In genomic region chr12:111424189-111424792, GRCh38 we compare ENCODE assay signal across 12 cellular contexts. TPM values are rescaled to one million over a fixed set of nuclear protein-coding genes. Genes with fewer than 3 reads are reported as not detected.
A peak's percentile ranks its signal among the peaks of the same experiment; 100 is the strongest.
DNase-seq lines count a peak whose midpoint lies in the region; ATAC-seq and TF ChIP-seq lines count a peak whose summit lies in the region.
"Had no signal": no experiment of that assay in that cellular context is flagged by ENCODE, and none has a peak within 500 bp of the region (broad histone marks: within the 10 kb centered on the region; RNA-seq: fewer than 3 reads in every experiment).

No MANE protein-coding gene starts in this region.

- H3K27ac Mint-ChIP-seq in activated CD4-positive, alpha-beta memory T cell treated with anti-CD3 and anti-CD28 coated beads for 36 hours = peak overlapping the region; percentile 82
- no peak overlapping the region for H3K27ac Mint-ChIP-seq in activated CD4-positive, alpha-beta memory T cell treated with anti-CD3 and anti-CD28 coated beads, Interleukin-2, amount 10 ng/mL, durations not matched to agents 7 days and 5 days
- H3K27ac Mint-ChIP-seq in endothelial cell (ENCODE audit: unreplicated experiment) = peak overlapping the region; percentile 67

- H3K9me3 Mint-ChIP-seq in activated CD4-positive, alpha-beta memory T cell treated with anti-CD3 and anti-CD28 coated beads for 36 hours = no peaks in the 10 kb centered on the region
- H3K9me3 Mint-ChIP-seq in activated CD4-positive, alpha-beta memory T cell treated with anti-CD3 and anti-CD28 coated beads, Interleukin-2, amount 10 ng/mL, durations not matched to agents 7 days and 5 days = no peaks in the 10 kb centered on the region
- H3K9me3 Mint-ChIP-seq in endothelial cell (ENCODE audit: unreplicated experiment) = no peaks in the 10 kb centered on the region

- H3K36me3 ChIP-seq in neutrophil = peaks cover 26% of the 10 kb centered on the region

- H3K4me3 Mint-ChIP-seq in activated CD4-positive, alpha-beta memory T cell treated with anti-CD3 and anti-CD28 coated beads for 36 hours = no peak overlapping the region
- H3K4me3 Mint-ChIP-seq in activated CD4-positive, alpha-beta memory T cell treated with anti-CD3 and anti-CD28 coated beads, Interleukin-2, amount 10 ng/mL, durations not matched to agents 7 days and 5 days = no peak overlapping the region
- no peak overlapping the region for H3K4me3 Mint-ChIP-seq in endothelial cell (ENCODE audit: unreplicated experiment)

- H3K36me3 Mint-ChIP-seq in activated CD4-positive, alpha-beta memory T cell treated with anti-CD3 and anti-CD28 coated beads for 36 hours = peaks cover 19% of the 10 kb centered on the region
- peaks cover 18% of the 10 kb centered on the region for H3K36me3 Mint-ChIP-seq in activated CD4-positive, alpha-beta memory T cell treated with anti-CD3 and anti-CD28 coated beads, Interleukin-2, amount 10 ng/mL, durations not matched to agents 7 days and 5 days (ENCODE audit: low read depth)
- H3K36me3 Mint-ChIP-seq in endothelial cell (ENCODE audit: low read depth, unreplicated experiment) = peaks cover 29% of the 10 kb centered on the region

- CTCF ChIA-PET in activated CD4-positive, alpha-beta memory T cell treated with anti-CD3 and anti-CD28 coated beads for 36 hours (lab: Charles Lee) = interaction anchor here (0.9 to 4.4 kb wide), 7 partner anchors 11 to 27 kb away, joined by 3 to 44 read pairs (median 4); no protein-coding TSS in a partner anchor
- CTCF ChIA-PET in activated CD4-positive, alpha-beta memory T cell treated with anti-CD3 and anti-CD28 coated beads, Interleukin-2, amount 10 ng/mL, durations not matched to agents 7 days and 5 days (lab: Charles Lee) = interaction anchor here (1.0 kb wide), 1 partner anchor 27 kb away, joined by 6 read pairs; no protein-coding TSS in a partner anchor

- DNase-seq in activated CD4-positive, alpha-beta memory T cell treated with anti-CD3 and anti-CD28 coated beads for 36 hours = no peak
- DNase-seq in activated CD4-positive, alpha-beta memory T cell treated with anti-CD3 and anti-CD28 coated beads, Interleukin-2, amount 10 ng/mL, durations not matched to agents 7 days and 5 days = no peak
- DNase-seq in M059J (ENCODE audit: low read depth) (peak; percentile 90), endothelial cell (ENCODE audit: low spot score) (no peak), NCI-H1436 treated with DMSO at 0.1 percent for 48 hours (lab: John Stamatoyannopoulos, UW) (no peak)
- DNase-seq: kidney glomerular epithelial cell, NCI-H187, SK-N-SH had no signal

- H3K27me3 ChIP-seq in neutrophil = no peaks in the 10 kb centered on the region

- intact Hi-C loops in activated CD4-positive, alpha-beta memory T cell treated with anti-CD3 and anti-CD28 coated beads for 36 hours (cut with micrococcal nuclease) = no loop called here

- POLR2A ChIA-PET in activated CD4-positive, alpha-beta memory T cell treated with anti-CD3 and anti-CD28 coated beads for 36 hours (lab: Charles Lee) = interaction anchor here (2.0 kb wide), 1 partner anchor 11 kb away, joined by 5 read pairs; no protein-coding TSS in a partner anchor
- POLR2A ChIA-PET in activated CD4-positive, alpha-beta memory T cell treated with anti-CD3 and anti-CD28 coated beads, Interleukin-2, amount 10 ng/mL, durations not matched to agents 7 days and 5 days (lab: Charles Lee) = interaction anchor here (7.6 to 13.5 kb wide), 3 partner anchors 16 to 26 kb away, joined by 39 to 252 read pairs (median 237); partner anchors contain the start of gene SH2B3

- TF ChIP-seq CTCF in endothelial cell (IDR thresholded peaks at IDR 0.05; ENCODE audit: unreplicated experiment) (no peak), neutrophil (IDR thresholded peaks at IDR 0.05) (no peak)

- peaks cover 64% of the 10 kb centered on the region for H3K4me1 Mint-ChIP-seq in activated CD4-positive, alpha-beta memory T cell treated with anti-CD3 and anti-CD28 coated beads for 36 hours (ENCODE audit: low read depth)
- H3K4me1 Mint-ChIP-seq in activated CD4-positive, alpha-beta memory T cell treated with anti-CD3 and anti-CD28 coated beads, Interleukin-2, amount 10 ng/mL, durations not matched to agents 7 days and 5 days = peaks cover 58% of the 10 kb centered on the region
- H3K4me1 Mint-ChIP-seq in endothelial cell (ENCODE audit: unreplicated experiment) = peaks cover 42% of the 10 kb centered on the region

- peak overlapping the region; percentile 95 for H3K27ac ChIP-seq in neutrophil
- H3K27ac ChIP-seq: KMS-11 had no signal

- peaks cover 41 to 46% of the 10 kb centered on the region in 2 experiments for H3K4me1 ChIP-seq in neutrophil (ENCODE audit: control insufficient read depth in 1 of 2, insufficient read depth in 1 of 2, low read depth in 1 of 2, low read length in 1 of 2)

- H3K27me3 Mint-ChIP-seq in activated CD4-positive, alpha-beta memory T cell treated with anti-CD3 and anti-CD28 coated beads for 36 hours = no peaks in the 10 kb centered on the region
- H3K27me3 Mint-ChIP-seq in activated CD4-positive, alpha-beta memory T cell treated with anti-CD3 and anti-CD28 coated beads, Interleukin-2, amount 10 ng/mL, durations not matched to agents 7 days and 5 days = no peaks in the 10 kb centered on the region
- peaks cover 3% of the 10 kb centered on the region for H3K27me3 Mint-ChIP-seq in endothelial cell (ENCODE audit: unreplicated experiment)

- ATAC-seq in HG03432 (IDR thresholded peaks at IDR 0.05; ENCODE audit: unreplicated experiment) = no peak
- no peak for ATAC-seq in HG03159 (IDR thresholded peaks at IDR 0.05; ENCODE audit: unreplicated experiment)

- H3K9me3 ChIP-seq in neutrophil = no peaks in the 10 kb centered on the region
- H3K9me3 ChIP-seq: SK-N-SH had no signal

- no peak overlapping the region for H3K4me3 ChIP-seq in neutrophil (ENCODE audit: low read depth in 1 of 2, low read length in 1 of 2)

RNA-seq across cellular contexts. Expression of gene SH2B3, which starts 18.6 kb away (rescaled TPM):
- 10 to 100 TPM; 32.6 to 34.2 TPM for total RNA-seq in activated CD4-positive, alpha-beta memory T cell treated with anti-CD3 and anti-CD28 coated beads for 36 hours
- 10 to 100 TPM; 18.8 to 20.2 TPM for total RNA-seq in activated CD4-positive, alpha-beta memory T cell treated with anti-CD3 and anti-CD28 coated beads, Interleukin-2, amount 10 ng/mL, durations not matched to agents 7 days and 5 days
- total RNA-seq in M059J (2014; rRNA removed; shearing (Covaris generic)) = 31.5 and 48.6 TPM in 2 replicates
- 93.7 TPM for total RNA-seq in endothelial cell (ENCODE audit: unreplicated experiment)

RNA-seq across cellular contexts. Expression of gene PHETA1, which starts 55.4 kb away (rescaled TPM):
- 1 to 10 TPM; 1.4 to 2.2 TPM for total RNA-seq in activated CD4-positive, alpha-beta memory T cell treated with anti-CD3 and anti-CD28 coated beads for 36 hours
- under 1 TPM; 0.93 to 0.98 TPM for total RNA-seq in activated CD4-positive, alpha-beta memory T cell treated with anti-CD3 and anti-CD28 coated beads, Interleukin-2, amount 10 ng/mL, durations not matched to agents 7 days and 5 days
- total RNA-seq in M059J (2014; rRNA removed; shearing (Covaris generic)) = 2.3 and 3.9 TPM in 2 replicates
- total RNA-seq in endothelial cell (ENCODE audit: unreplicated experiment) = 14.8 TPM
